ENCODE assay signal across 12 cellular contexts in the genomic region with DNA sequence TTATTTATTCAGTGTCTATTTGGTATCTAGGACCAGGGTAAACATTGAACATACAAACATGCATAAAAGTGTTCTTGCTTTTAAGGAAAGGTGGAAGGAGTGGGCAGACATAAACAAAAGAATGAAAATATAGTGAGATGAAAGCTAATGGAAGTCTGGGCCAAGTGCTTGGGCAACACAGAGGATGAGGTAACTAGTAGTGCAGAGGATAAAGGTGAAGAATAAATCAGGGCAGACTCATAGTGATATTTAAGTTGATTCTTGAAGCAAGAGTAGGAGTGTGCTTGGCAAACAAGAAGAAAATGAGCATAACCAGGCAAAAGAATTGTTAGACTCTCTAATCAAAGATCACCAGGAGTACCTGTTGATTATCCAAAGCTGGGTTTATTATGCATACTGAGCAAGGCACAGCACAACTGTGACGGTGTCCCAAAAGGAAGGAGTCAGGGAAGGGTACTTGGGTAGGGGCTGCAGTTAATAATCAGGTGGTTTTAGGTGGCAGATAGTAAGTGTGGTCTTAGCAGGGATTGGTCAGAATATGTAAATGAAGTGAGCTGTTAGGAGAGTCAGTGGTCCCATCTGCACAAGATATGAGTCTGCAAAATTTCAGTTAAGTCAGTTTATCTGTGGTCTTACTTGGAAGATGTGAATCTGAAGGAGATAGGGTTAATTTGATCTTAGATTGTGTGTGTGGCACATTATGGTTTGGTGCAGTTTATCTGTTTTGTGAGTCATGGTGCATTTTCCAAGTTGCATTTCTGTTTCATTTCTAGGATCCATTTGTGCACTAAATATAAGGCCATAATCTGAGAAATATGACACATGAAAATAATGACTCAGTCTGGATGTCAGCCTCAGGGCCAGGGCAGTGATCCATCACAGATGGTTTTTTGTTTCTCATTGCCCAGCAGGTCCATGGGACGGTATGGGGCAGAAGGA. TPM values are rescaled to one million over a fixed set of nuclear protein-coding genes. Genes with fewer than 3 reads are reported as not detected.
DNase-seq lines count a peak whose midpoint lies in the region; FAIRE-seq and TF ChIP-seq lines count a peak whose summit lies in the region.
"Had no signal": no experiment of that assay in that cellular context is flagged by ENCODE, and none has a peak within 500 bp of the region (broad histone marks: within the 10 kb centered on the region; RNA-seq: fewer than 3 reads in every experiment).

No MANE protein-coding gene starts in this region.

- TF ChIP-seq CTCF in AG04450 (IDR thresholded peaks at IDR 0.05; ENCODE audit: low read depth, low read length) (no peak), GM10248 (IDR thresholded peaks at IDR 0.05; ENCODE audit: control extremely low read depth, extremely low read depth, low read depth, missing control alignments) (no peak)

- H3K4me3 ChIP-seq in AG04450 (ENCODE audit: low read depth, low read length) = no peak overlapping the region

- FAIRE-seq in H54 (lab: Jason Lieb, UNC) = peak; percentile 98

- no peak for TF ChIP-seq POLR2A in H54 (IDR thresholded peaks at IDR 0.05; ENCODE audit: low read depth, low read length)

- peak; percentile 23 for DNase-seq in AG04450 (ENCODE audit: low read depth, low spot score)
- peak; percentile 69 for DNase-seq in H54 (ENCODE audit: insufficient read length, low spot score)
- DNase-seq in amniotic epithelial cell (ENCODE audit: low read depth) = peak; percentile 77
- peak; percentile 50 for DNase-seq in iris pigment epithelial cell (ENCODE audit: low read depth)
- DNase-seq in stimulated activated CD4-positive, alpha-beta T cell treated with anti-CD3 and anti-CD28 coated beads, Interleukin-2, amount 100 ng/mL, for 48 hours = no peak
- DNase-seq in D341Med (ENCODE audit: low spot score) = no peak
- DNase-seq in NCI-H1092 treated with DMSO at 0.1 percent for 48 hours (lab: John Stamatoyannopoulos, UW) = no peak
- no peak for DNase-seq in GM10248 (ENCODE audit: extremely low spot score)
- DNase-seq: activated T-cell treated with anti-CD3 and anti-CD28 coated beads, Interleukin-2, amount 50 U/mL, for 24 hours; cerebellar nuclear complex; NCI-H2029; substantia nigra had no signal

- POLR2A ChIA-PET in AG04450 (lab: Yijun Ruan, JAX) = interaction anchor here (1.4 kb wide), 1 partner anchor 31 kb away, joined by 3 read pairs; a partner anchor contains a TSS
- POLR2A ChIA-PET in GM10248 (lab: Yijun Ruan, JAX) = no interaction called here

- H3K9me3 ChIP-seq in AG04450 (ENCODE audit: control insufficient read depth, insufficient read depth, low read length) = peaks cover 3% of the 10 kb centered on the region; the same call in 1 of the 2 replicates

- no peak overlapping the region for H3K27ac ChIP-seq in AG04450 (ENCODE audit: low read depth, low read length)

- no peaks in the 10 kb centered on the region for H3K27me3 ChIP-seq in AG04450 (ENCODE audit: control insufficient read depth, insufficient read depth, low read length)

- CTCF ChIA-PET in AG04450 (lab: Charles Lee) (interaction anchor here (1.1 kb wide), 1 partner anchor 36 kb away, joined by 4 read pairs; no protein-coding TSS in a partner anchor), GM10248 (lab: Yijun Ruan, JAX) (no interaction called here)

RNA-seq across cellular contexts. Expression of a gene that starts 30.6 kb away (rescaled TPM):
- polyA plus RNA-seq in AG04450 (2011; rRNA removed) = 91.1 and 116 TPM in 2 replicates
- polyA minus RNA-seq in AG04450 (2011; rRNA and poly(A)+ RNA removed) = 110 and 125 TPM in 2 replicates

RNA-seq across cellular contexts. Expression of a gene that starts 46.7 kb away (rescaled TPM):
- polyA plus RNA-seq in AG04450 (2011; rRNA removed) = 74.1 and 86.3 TPM in 2 replicates
- 21.6 and 22.2 TPM in 2 replicates for polyA minus RNA-seq in AG04450 (2011; rRNA and poly(A)+ RNA removed)

Comparison
In these comparisons a context has a peak if more than half of its experiments do, and no peak if none do; other contexts are left out.
1. DNase-seq: peak in AG04450 (single experiment), H54 (single experiment), amniotic epithelial cell (single experiment) and iris pigment epithelial cell (single experiment); none in stimulated activated CD4-positive, alpha-beta T cell treated with anti-CD3 and anti-CD28 coated beads, Interleukin-2, amount 100 ng/mL, for 48 hours (0 of 2), D341Med (single experiment), NCI-H1092 treated with DMSO at 0.1 percent for 48 hours (single experiment) and GM10248 (single experiment).